Comparison of ENCODE assay signal across 22 cellular contexts in genomic region chr17:74241434-74241833, GRCh38. TPM values are rescaled to one million over a fixed set of nuclear protein-coding genes. Genes with fewer than 3 reads are reported as not detected.
DNase-seq lines count a peak whose midpoint lies in the region; FAIRE-seq and TF ChIP-seq lines count a peak whose summit lies in the region.
"Had no signal": no experiment of that assay in that cellular context is flagged by ENCODE, and none has a peak within 500 bp of the region (broad histone marks: within the 10 kb centered on the region; RNA-seq: fewer than 3 reads in every experiment).

No MANE protein-coding gene starts in this region.

- H3K18ac ChIP-seq in H1 (ENCODE audit: extremely low read depth, low read length), result no peak overlapping the region

- no peaks in the 10 kb centered on the region for H3K9me3 Mint-ChIP-seq in Caco-2 (ENCODE audit: unreplicated experiment)
- H3K9me3 Mint-ChIP-seq: activated CD4-positive, alpha-beta memory T cell treated with anti-CD3 and anti-CD28 coated beads, Interleukin-2, amount 10 ng/mL, durations not matched to agents 7 days and 5 days; IgD-negative memory B cell; natural killer cell treated with Interleukin-12 subunit alpha and Interleukin-12 subunit beta and Interleukin-15 and Interleukin-18, amount 100 ng/mL, for 72 hours; T-cell had no signal

- TF ChIP-seq CTCF in H1 (IDR thresholded peaks at IDR 0.05; ENCODE audit: control extremely low read depth in 1 of 3, insufficient read depth in 1 of 3, low read depth in 1 of 3, low read length in 3 of 3) (no peak), RWPE1 (conservative IDR thresholded peaks at IDR 0.05; ENCODE audit: low read depth) (no peak), Caco-2 (IDR thresholded peaks at IDR 0.05; ENCODE audit: insufficient read depth in 1 of 2, low read depth in 1 of 2, low read length in 1 of 2, severe bottlenecking in 1 of 2, unreplicated experiment in 1 of 2) (no peak)

- no peak overlapping the region for H3K9ac ChIP-seq in H1 (replicated peaks in 1 of 4; ENCODE audit: extremely low read depth in 1 of 4, low read depth in 3 of 4, low read length in 3 of 4)

- no peak overlapping the region for H3K4ac ChIP-seq in H1 (replicated peaks; ENCODE audit: insufficient read length, low read depth, low read length)

- H3K9me3 ChIP-seq in H1 (ENCODE audit: insufficient read depth in 2 of 2, low read depth in 1 of 2, low read length in 1 of 2) (no peaks in the 10 kb centered on the region), Caco-2 (no peaks in the 10 kb centered on the region)

- no peak for TF ChIP-seq POLR2A in H1 (IDR thresholded peaks at IDR 0.05; ENCODE audit: control extremely low read depth in 1 of 2, low read depth in 2 of 2, low read length in 2 of 2)

- no peak overlapping the region for H4K5ac ChIP-seq in H1 (ENCODE audit: insufficient read length, low read depth, low read length)

- no peak overlapping the region for H3K14ac ChIP-seq in H1 (ENCODE audit: insufficient read length)

- H3K36me3 ChIP-seq in H1 (ENCODE audit: control insufficient read depth in 2 of 4, insufficient read depth in 4 of 4, low read length in 3 of 4) (no peaks in the 10 kb centered on the region), Caco-2 (ENCODE audit: control insufficient read depth, insufficient read depth, low read length) (no peaks in the 10 kb centered on the region; the same call in 1 of the 2 replicates)

- no peaks in the 10 kb centered on the region for H3K79me2 ChIP-seq in H1 (ENCODE audit: control insufficient read depth in 1 of 2, insufficient read depth in 2 of 2, low read length in 2 of 2)

- in situ Hi-C loops in G401 (cut with HindIII; ENCODE audit: low sequenced_read_pairs), result no loop called here

- no peak overlapping the region for H3K27ac Mint-ChIP-seq in Caco-2 (ENCODE audit: unreplicated experiment)
- H3K27ac Mint-ChIP-seq: activated CD4-positive, alpha-beta memory T cell treated with anti-CD3 and anti-CD28 coated beads, Interleukin-2, amount 10 ng/mL, durations not matched to agents 7 days and 5 days; activated naive CD8-positive, alpha-beta T cell; IgD-negative memory B cell; natural killer cell treated with Interleukin-12 subunit alpha and Interleukin-12 subunit beta and Interleukin-15 and Interleukin-18, amount 100 ng/mL, for 72 hours; T-cell had no signal

- H3K4me1 ChIP-seq in H1 (replicated peaks in 1 of 4; ENCODE audit: control insufficient read depth in 3 of 4, insufficient read depth in 4 of 4, low read length in 3 of 4), result peaks cover 11 to 27% (median 17%) of the 10 kb centered on the region in 4 experiments
- no peaks in the 10 kb centered on the region for H3K4me1 ChIP-seq in Caco-2

- no peaks in the 10 kb centered on the region for H3K23me2 ChIP-seq in H1 (ENCODE audit: low read depth, low read length)

- H4K91ac ChIP-seq in H1 (replicated peaks; ENCODE audit: insufficient read length, low read length), result no peak overlapping the region

- no peaks in the 10 kb centered on the region for H3K36me3 Mint-ChIP-seq in Caco-2 (ENCODE audit: insufficient read depth, unreplicated experiment)
- H3K36me3 Mint-ChIP-seq: IgD-negative memory B cell; natural killer cell treated with Interleukin-12 subunit alpha and Interleukin-12 subunit beta and Interleukin-15 and Interleukin-18, amount 100 ng/mL, for 72 hours had no signal

- no peak for FAIRE-seq in H1 (lab: Jason Lieb, UNC)
- FAIRE-seq: bronchial epithelial cell had no signal

- H3K23ac ChIP-seq in H1 (ENCODE audit: insufficient read length), result no peak overlapping the region

- intact Hi-C loops in Caco-2 (cut with micrococcal nuclease; ENCODE audit: unreplicated experiment), result no loop called here

- DNase-seq in G401 (ENCODE audit: low spot score), result peak; percentile 20
- no peak for DNase-seq in H1 (ENCODE audit: low read depth in 1 of 2, low spot score in 2 of 2)
- DNase-seq in hypothalamus (lab: John Stamatoyannopoulos, UW), result peak in 31 of 51 donors; percentile 3 to 71 (median 43)
- peak; percentile 57 for DNase-seq in putamen (ENCODE audit: low spot score)
- no peak for DNase-seq in NCI-H774 (lab: John Stamatoyannopoulos, UW)
- no peak for DNase-seq in NCI-H2171 treated with DMSO at 0.1 percent for 48 hours (lab: John Stamatoyannopoulos, UW)
- DNase-seq in RWPE1 (ENCODE audit: low spot score), result no peak
- DNase-seq in Caco-2, result no peak
- DNase-seq: activated CD4-positive, alpha-beta memory T cell treated with anti-CD3 and anti-CD28 coated beads, Interleukin-2, amount 10 ng/mL, durations not matched to agents 7 days and 5 days; activated T-cell treated with anti-CD3 and anti-CD28 coated beads, Interleukin-2, amount 50 U/mL, for 48 hours; Calu3; foreskin fibroblast; MM.1S; NCI-H187 treated with DMSO at 0.1 percent for 48 hours; NCI-H510A; stimulated activated CD4-positive, alpha-beta T cell treated with anti-CD3 and anti-CD28 coated beads, Interleukin-2, amount 100 ng/mL, for 48 hours; T-cell had no signal

- H3K4me3 Mint-ChIP-seq in Caco-2 (ENCODE audit: unreplicated experiment), result no peak overlapping the region
- H3K4me3 Mint-ChIP-seq: activated CD4-positive, alpha-beta memory T cell treated with anti-CD3 and anti-CD28 coated beads, Interleukin-2, amount 10 ng/mL, durations not matched to agents 7 days and 5 days; activated naive CD8-positive, alpha-beta T cell; IgD-negative memory B cell; natural killer cell treated with Interleukin-12 subunit alpha and Interleukin-12 subunit beta and Interleukin-15 and Interleukin-18, amount 100 ng/mL, for 72 hours; T-cell had no signal

- CTCF ChIA-PET in H1 (lab: Charles Lee; ENCODE audit: partially characterized antibody) (interaction anchor here (0.8 to 2.6 kb wide), 7 partner anchors 9 to 531 kb away, joined by 3 to 7 read pairs (median 4); no protein-coding TSS in a partner anchor), RWPE1 (lab: Yijun Ruan, JAX) (interaction anchor here (0.9 kb wide), 1 partner anchor 10 kb away, joined by 3 read pairs; no protein-coding TSS in a partner anchor), Caco-2 (lab: Charles Lee) (no interaction called here)

- H4K8ac ChIP-seq in H1 (ENCODE audit: extremely low read depth, insufficient read depth, low read length), result no peak overlapping the region

- no peaks in the 10 kb centered on the region for H4K20me1 ChIP-seq in H1 (replicated peaks in 1 of 2; ENCODE audit: control insufficient read depth in 1 of 2, insufficient read depth in 2 of 2, low read length in 2 of 2)

- no peak overlapping the region for H2BK5ac ChIP-seq in H1 (ENCODE audit: low read depth, low read length)

- no peak overlapping the region for H3K4me3 ChIP-seq in H1 (ENCODE audit: extremely low read depth in 1 of 4, insufficient read depth in 2 of 4, low read depth in 3 of 4, low read length in 4 of 4)
- H3K4me3 ChIP-seq in Caco-2 (ENCODE audit: low read depth, low read length), result no peak overlapping the region

- no peak overlapping the region for H3K27ac ChIP-seq in H1 (ENCODE audit: low read depth, low read length)
- no peak overlapping the region for H3K27ac ChIP-seq in RWPE1

- H3K4me2 ChIP-seq in H1 (ENCODE audit: insufficient read depth in 1 of 2, low read depth in 2 of 2, low read length in 2 of 2), result no peak overlapping the region

- no peak for TF ChIP-seq EP300 in H1 (IDR thresholded peaks at IDR 0.05; ENCODE audit: borderline replicate concordance in 1 of 2, low read depth in 2 of 2, low read length in 2 of 2)

- 0 out of 2 replicates have a peak overlapping the region, but pooled peaks have one; percentile 17 for H2BK12ac ChIP-seq in H1 (ENCODE audit: low read depth, low read length)

- H3K79me1 ChIP-seq in H1 (ENCODE audit: low read depth, low read length), result no peaks in the 10 kb centered on the region

- no peak overlapping the region for H2BK15ac ChIP-seq in H1 (ENCODE audit: low read length)

- BruUV-seq in Caco-2 (replicated peaks; lab: Mats Ljungman, UMichigan), result no TSS peak

- H3K56ac ChIP-seq in H1 (replicated peaks; ENCODE audit: insufficient read length, low read depth, low read length), result no peak overlapping the region

- POLR2A ChIA-PET in H1 (lab: Charles Lee; ENCODE audit: partially characterized antibody), result interaction anchor here (1.2 to 8.2 kb wide), 3 partner anchors 30 to 38 kb away, joined by 3 to 61 read pairs (median 4); partner anchors contain the start of genes RPL38 and TTYH2
- POLR2A ChIA-PET in RWPE1 (lab: Yijun Ruan, JAX; ENCODE audit: low non-redundant PET), result no interaction called here
- POLR2A ChIA-PET in Caco-2 (lab: Charles Lee), result no interaction called here

- no peaks in the 10 kb centered on the region for H3K4me1 Mint-ChIP-seq in Caco-2 (ENCODE audit: low read depth, unreplicated experiment)
- H3K4me1 Mint-ChIP-seq: activated CD4-positive, alpha-beta memory T cell treated with anti-CD3 and anti-CD28 coated beads, Interleukin-2, amount 10 ng/mL, durations not matched to agents 7 days and 5 days; IgD-negative memory B cell; T-cell had no signal

- WGBS in H1 (ENCODE audit: extremely low coverage in 1 of 2, insufficient coverage in 1 of 2, insufficient read length in 1 of 2, insufficient replicate concordance in 2 of 2, low coverage in 1 of 2, low lambda C conversion rate in 2 of 2, missing lambda C conversion rate in 1 of 2), 2 experiments, result 85% methylated on average over 9 of the region's 9 CpGs; no CpG with 5 or more reads in 1 of the 2 experiments

- no peaks in the 10 kb centered on the region for H3K27me3 Mint-ChIP-seq in Caco-2 (ENCODE audit: insufficient read depth, unreplicated experiment)
- H3K27me3 Mint-ChIP-seq: activated CD4-positive, alpha-beta memory T cell treated with anti-CD3 and anti-CD28 coated beads, Interleukin-2, amount 10 ng/mL, durations not matched to agents 7 days and 5 days; activated naive CD8-positive, alpha-beta T cell; IgD-negative memory B cell; natural killer cell treated with Interleukin-12 subunit alpha and Interleukin-12 subunit beta and Interleukin-15 and Interleukin-18, amount 100 ng/mL, for 72 hours; T-cell had no signal

- no peak for TF ChIP-seq RAD21 in H1 (IDR thresholded peaks at IDR 0.05 in 1 of 2, conservative IDR thresholded peaks at IDR 0.05 in 1 of 2; ENCODE audit: low read depth in 2 of 2, low read length in 2 of 2)

- no peaks in the 10 kb centered on the region for H3K27me3 ChIP-seq in H1 (replicated peaks in 1 of 4; ENCODE audit: control insufficient read depth in 3 of 4, extremely low read depth in 1 of 4, insufficient read depth in 3 of 4, low read length in 3 of 4)
- no peaks in the 10 kb centered on the region for H3K27me3 ChIP-seq in Caco-2 (replicated peaks; ENCODE audit: control insufficient read depth, insufficient read depth, low read length)

- no peak overlapping the region for H2AFZ ChIP-seq in H1 (ENCODE audit: low read length)

- no peak overlapping the region for H2BK20ac ChIP-seq in H1 (ENCODE audit: low read length)

- H2AK5ac ChIP-seq in H1 (ENCODE audit: low read depth, low read length), result no peak overlapping the region

- H2BK120ac ChIP-seq in H1 (replicated peaks; ENCODE audit: low read depth, low read length), result no peak overlapping the region

RNA-seq across cellular contexts. Expression of gene TTYH2, which starts 28.1 kb away (rescaled TPM):
- 3.4 and 7.6 TPM in 2 replicates for total RNA-seq in G401 (2014; rRNA removed; shearing (Covaris generic))
- total RNA-seq in H1 (2021; fragmentation: NEBNext Ultra II Directional; extraction: Animal tissue kit (Norgen Biotek cat#: 25700)), result 3.2 and 3.7 TPM in 2 replicates
- polyA plus RNA-seq in H1 (2011; rRNA removed), result 9.2 and 17.3 TPM in 2 replicates
- polyA plus RNA-seq in H1 (2011; cell fraction: cytosol; rRNA removed), result 7.6 TPM
- polyA plus RNA-seq in H1 (2011; cell fraction: nucleus; rRNA removed), result 16.4 TPM
- 3.1 to 4.0 TPM (median 3.4 TPM) in 4 replicates for polyA plus RNA-seq in H1 (2012, experiment 1 of 2)
- 3.2 TPM for polyA plus RNA-seq in H1 (2012, experiment 2 of 2)
- polyA plus RNA-seq in H1 (2013, experiment 1 of 2), result 5.3 TPM
- polyA plus RNA-seq in H1 (2013, experiment 2 of 2), result 5.8 TPM
- polyA minus RNA-seq in H1 (2011; rRNA and poly(A)+ RNA removed), result 7.4 and 9.7 TPM in 2 replicates
- polyA minus RNA-seq in H1 (2011; cell fraction: cytosol; rRNA and poly(A)+ RNA removed), result 3.1 TPM
- polyA minus RNA-seq in H1 (2011; cell fraction: nucleus; rRNA and poly(A)+ RNA removed), result 8.3 TPM
- 4.6 and 5.4 TPM in 2 replicates for total RNA-seq in Caco-2 (2022)

RNA-seq across cellular contexts. Expression of gene DNAI2, which starts 32.6 kb away (rescaled TPM):
- not detected in 2 replicates for total RNA-seq in G401 (2014; rRNA removed; shearing (Covaris generic))
- total RNA-seq in H1 (2021; fragmentation: NEBNext Ultra II Directional; extraction: Animal tissue kit (Norgen Biotek cat#: 25700)), result 0.15 TPM in 1 of 2 replicates, not detected in the other
- polyA plus RNA-seq in H1 (2011; rRNA removed), result 0.08 and 0.24 TPM in 2 replicates
- 0.16 TPM for polyA plus RNA-seq in H1 (2011; cell fraction: cytosol; rRNA removed)
- polyA plus RNA-seq in H1 (2011; cell fraction: nucleus; rRNA removed), result 0.40 TPM
- polyA plus RNA-seq in H1 (2012, experiment 1 of 2), result 0.35 to 0.52 TPM in 2 of 4 replicates, not detected in the others
- not detected for polyA plus RNA-seq in H1 (2012, experiment 2 of 2)
- polyA plus RNA-seq in H1 (2013, experiment 1 of 2), result 0.10 TPM
- polyA plus RNA-seq in H1 (2013, experiment 2 of 2), result 0.06 TPM
- 0.22 TPM in 1 of 2 replicates, not detected in the other for polyA minus RNA-seq in H1 (2011; rRNA and poly(A)+ RNA removed)
- not detected for polyA minus RNA-seq in H1 (2011; cell fraction: cytosol; rRNA and poly(A)+ RNA removed)
- not detected for polyA minus RNA-seq in H1 (2011; cell fraction: nucleus; rRNA and poly(A)+ RNA removed)
- total RNA-seq in Caco-2 (2022), result not detected in 2 replicates
- total RNA-seq: bronchial epithelial cell; Calu3; lung microvascular endothelial cell; natural killer cell treated with Interleukin-12 subunit alpha and Interleukin-12 subunit beta and Interleukin-15 and Interleukin-18, amount 100 ng/mL, for 72 hours had no signal
- polyA plus RNA-seq: IgD-negative memory B cell had no signal

RNA-seq across cellular contexts. Expression of gene RPL38, which starts 38.0 kb away (rescaled TPM):
- 1,888 and 3,125 TPM in 2 replicates for total RNA-seq in G401 (2014; rRNA removed; shearing (Covaris generic))
- total RNA-seq in H1 (2021; fragmentation: NEBNext Ultra II Directional; extraction: Animal tissue kit (Norgen Biotek cat#: 25700)), result 1,195 and 1,222 TPM in 2 replicates
- 412 and 510 TPM in 2 replicates for polyA plus RNA-seq in H1 (2011; rRNA removed)
- 1,085 TPM for polyA plus RNA-seq in H1 (2011; cell fraction: cytosol; rRNA removed)
- polyA plus RNA-seq in H1 (2011; cell fraction: nucleus; rRNA removed), result 1,333 TPM
- 3,837 to 6,357 TPM (median 4,194 TPM) in 4 replicates for polyA plus RNA-seq in H1 (2012, experiment 1 of 2)
- 920 TPM for polyA plus RNA-seq in H1 (2012, experiment 2 of 2)
- polyA plus RNA-seq in H1 (2013, experiment 1 of 2), result 4,258 TPM
- 4,313 TPM for polyA plus RNA-seq in H1 (2013, experiment 2 of 2)
- 802 and 987 TPM in 2 replicates for polyA minus RNA-seq in H1 (2011; rRNA and poly(A)+ RNA removed)
- 425 TPM for polyA minus RNA-seq in H1 (2011; cell fraction: cytosol; rRNA and poly(A)+ RNA removed)
- 337 TPM for polyA minus RNA-seq in H1 (2011; cell fraction: nucleus; rRNA and poly(A)+ RNA removed)
- total RNA-seq in Caco-2 (2022), result 1,319 and 1,408 TPM in 2 replicates

Comparison
In these comparisons a context has a peak if more than half of its experiments do, and no peak if none do; other contexts are left out.
1. DNase-seq: peak in G401 (single experiment), hypothalamus (31 of 51) and putamen (single experiment); none in H1 (0 of 2), NCI-H774 (single experiment), NCI-H2171 treated with DMSO at 0.1 percent for 48 hours (single experiment), RWPE1 (single experiment) and Caco-2 (0 of 2).